9 cellular contexts compared by ENCODE assay signal in genomic region chr10:117168135-117168674, GRCh38. TPM values are rescaled to one million over a fixed set of nuclear protein-coding genes. Genes with fewer than 3 reads are reported as not detected.
DNase-seq lines count a peak whose midpoint lies in the region; ATAC-seq and TF ChIP-seq lines count a peak whose summit lies in the region.
"Had no signal": no experiment of that assay in that cellular context is flagged by ENCODE, and none has a peak within 500 bp of the region (broad histone marks: within the 10 kb centered on the region; RNA-seq: fewer than 3 reads in every experiment).

No MANE protein-coding gene starts in this region.

- H3K27ac Mint-ChIP-seq in CD4-positive, alpha-beta T cell, result no peak overlapping the region
- H3K27ac Mint-ChIP-seq in activated naive CD4-positive, alpha-beta T cell treated with anti-CD3 and anti-CD28 coated beads, Interleukin-2, amount 50 U/mL, for 24 hours, result no peak overlapping the region

- in situ Hi-C loops in SK-MEL-5 (cut with HindIII; ENCODE audit: low pct_unique_long_range_greater_than_20kb, low sequenced_read_pairs), result no loop called here

- CTCF ChIA-PET in CD4-positive, alpha-beta T cell (lab: Charles Lee), result interaction anchor here (1.1 to 1.5 kb wide), 4 partner anchors 9 to 877 kb away, joined by 3 to 7 read pairs (median 5); no protein-coding TSS in a partner anchor

- peak; percentile 38 to 73 (median 54) for DNase-seq in CD4-positive, alpha-beta T cell
- peak; percentile 26 for DNase-seq in SK-MEL-5 (ENCODE audit: low read depth, low spot score)
- peak; percentile 60 to 83 for DNase-seq in cardiac muscle cell (ENCODE audit: low read depth in 1 of 2, low spot score in 1 of 2)
- peak in 9 of 10 donors; percentile 51 to 95 (median 66) for DNase-seq in posterior cingulate gyrus
- peak; percentile 63 to 89 for DNase-seq in aorta

- ATAC-seq in CD4-positive, alpha-beta T cell (ENCODE audit: poor library complexity), result peak; percentile 89
- ATAC-seq in GM19395 (IDR thresholded peaks at IDR 0.05; ENCODE audit: unreplicated experiment) (peak; percentile 89), HG03460 (IDR thresholded peaks at IDR 0.05; ENCODE audit: unreplicated experiment) (peak; percentile 71), aorta (ENCODE audit: low FRiP score) (peak; percentile 84)

- TF ChIP-seq CTCF in CD4-positive, alpha-beta T cell (IDR thresholded peaks at IDR 0.05), result peak; percentile 80
- peak; percentile 83 for TF ChIP-seq CTCF in cardiac muscle cell (IDR thresholded peaks at IDR 0.05; ENCODE audit: low read depth, low read length)

- peaks cover 79% of the 10 kb centered on the region for H3K27me3 ChIP-seq in CD4-positive, alpha-beta T cell (ENCODE audit: control insufficient read depth, insufficient read depth, low read length)
- H3K27me3 ChIP-seq in cardiac muscle cell (peaks cover 100% of the 10 kb centered on the region), aorta (ENCODE audit: control insufficient read depth in 1 of 2, insufficient read depth in 2 of 2, low read length in 1 of 2) (no peaks in the 10 kb centered on the region)

- POLR2A ChIA-PET in CD4-positive, alpha-beta T cell (lab: Charles Lee), result no interaction called here

- peak overlapping the region; percentile 13 for H3K4me3 ChIP-seq in cardiac muscle cell
- H3K4me3 ChIP-seq in aorta (ENCODE audit: low read length in 2 of 2), result no peak overlapping the region

- H3K9me3 ChIP-seq in CD4-positive, alpha-beta T cell (ENCODE audit: control insufficient read depth, low read length), result no peaks in the 10 kb centered on the region
- no peaks in the 10 kb centered on the region for H3K9me3 ChIP-seq in cardiac muscle cell (ENCODE audit: low read depth)
- no peaks in the 10 kb centered on the region for H3K9me3 ChIP-seq in aorta (ENCODE audit: control insufficient read depth, low read length)

- peak overlapping the region; percentile 11 for H3K4me3 Mint-ChIP-seq in CD4-positive, alpha-beta T cell
- peak overlapping the region; percentile 52 for H3K4me3 Mint-ChIP-seq in activated naive CD4-positive, alpha-beta T cell treated with anti-CD3 and anti-CD28 coated beads, Interleukin-2, amount 50 U/mL, for 24 hours

- peaks cover 34% of the 10 kb centered on the region for H3K4me1 Mint-ChIP-seq in CD4-positive, alpha-beta T cell (ENCODE audit: low read depth)
- H3K4me1 Mint-ChIP-seq in activated naive CD4-positive, alpha-beta T cell treated with anti-CD3 and anti-CD28 coated beads, Interleukin-2, amount 50 U/mL, for 24 hours, result peaks cover 35% of the 10 kb centered on the region

- 1% methylated on average over 43 to 49 of the region's 49 CpGs for WGBS in aorta, 2 donors

- H3K27me3 Mint-ChIP-seq in CD4-positive, alpha-beta T cell, result peaks cover 85% of the 10 kb centered on the region
- peaks cover 61% of the 10 kb centered on the region for H3K27me3 Mint-ChIP-seq in activated naive CD4-positive, alpha-beta T cell treated with anti-CD3 and anti-CD28 coated beads, Interleukin-2, amount 50 U/mL, for 24 hours

- intact Hi-C loops in CD4-positive, alpha-beta T cell (cut with DNase I, micrococcal nuclease), result no loop called here
- intact Hi-C loops in posterior cingulate gyrus (cut with DNase I) (loop anchor here (5.0 to 10.0 kb wide), 3 partner anchors 53 to 321 kb away; partner anchors contain the start of genes ENO4 and SHTN1), aorta (cut with DNase I) (no loop called here)

- H3K36me3 ChIP-seq in cardiac muscle cell (no peaks in the 10 kb centered on the region), aorta (ENCODE audit: control insufficient read depth in 1 of 2, insufficient read depth in 2 of 2, low read length in 1 of 2) (no peaks in the 10 kb centered on the region)

- no peaks in the 10 kb centered on the region for H3K36me3 Mint-ChIP-seq in CD4-positive, alpha-beta T cell (ENCODE audit: low read depth)
- H3K36me3 Mint-ChIP-seq in activated naive CD4-positive, alpha-beta T cell treated with anti-CD3 and anti-CD28 coated beads, Interleukin-2, amount 50 U/mL, for 24 hours, result no peaks in the 10 kb centered on the region

- H3K4me1 ChIP-seq in cardiac muscle cell (ENCODE audit: low read depth) (no peaks in the 10 kb centered on the region), aorta (ENCODE audit: control insufficient read depth in 1 of 2, insufficient read depth in 2 of 2, low read length in 2 of 2) (no peaks in the 10 kb centered on the region)

- H3K9me3 Mint-ChIP-seq in CD4-positive, alpha-beta T cell, result no peaks in the 10 kb centered on the region
- H3K9me3 Mint-ChIP-seq in activated naive CD4-positive, alpha-beta T cell treated with anti-CD3 and anti-CD28 coated beads, Interleukin-2, amount 50 U/mL, for 24 hours, result no peaks in the 10 kb centered on the region

- H3K27ac ChIP-seq in CD4-positive, alpha-beta T cell (ENCODE audit: low read depth, low read length), result no peak overlapping the region
- H3K27ac ChIP-seq in cardiac muscle cell, result no peak overlapping the region
- H3K27ac ChIP-seq in aorta (ENCODE audit: low read depth in 1 of 2, low read length in 2 of 2), result no peak overlapping the region

RNA-seq across cellular contexts. Expression of gene KCNK18, which starts 29.1 kb away (rescaled TPM):
- not detected for total RNA-seq in CD4-positive, alpha-beta T cell
- not detected in 2 replicates for total RNA-seq in SK-MEL-5 (2014; rRNA removed; shearing (Covaris generic))
- not detected in 2 replicates for polyA plus RNA-seq in SK-MEL-5 (2015; cell fraction: cytosol; rRNA removed)
- not detected in 2 replicates for polyA plus RNA-seq in SK-MEL-5 (2015; cell fraction: nucleus; rRNA removed)
- total RNA-seq in cardiac muscle cell (not detected in 2 replicates), aorta (not detected)
- polyA plus RNA-seq in cardiac muscle cell (not detected in 2 replicates), aorta (not detected)
- total RNA-seq: T-helper 2 cell treated with Interferon-gamma antibody and Interleukin-4, amounts not matched to agents 100 ng/mL and 5 ng/mL, for 36 hours had no signal

RNA-seq across cellular contexts. Expression of gene VAX1, which starts 30.1 kb away (rescaled TPM):
- total RNA-seq in CD4-positive, alpha-beta T cell, result not detected
- 1.1 and 1.3 TPM in 2 replicates for total RNA-seq in SK-MEL-5 (2014; rRNA removed; shearing (Covaris generic))
- polyA plus RNA-seq in SK-MEL-5 (2015; cell fraction: cytosol; rRNA removed), result 2.0 and 2.6 TPM in 2 replicates
- polyA plus RNA-seq in SK-MEL-5 (2015; cell fraction: nucleus; rRNA removed), result 2.3 and 2.7 TPM in 2 replicates
- total RNA-seq in cardiac muscle cell (not detected in 2 replicates), aorta (not detected)
- polyA plus RNA-seq in cardiac muscle cell (not detected in 2 replicates), aorta (not detected)
- total RNA-seq: T-helper 2 cell treated with Interferon-gamma antibody and Interleukin-4, amounts not matched to agents 100 ng/mL and 5 ng/mL, for 36 hours had no signal

Comparison
In these comparisons a context has a peak if more than half of its experiments do, and no peak if none do; other contexts are left out.
1. DNase-seq: peak in every context shown above with its lines; median percentile 76 in aorta; 72 in cardiac muscle cell; 66 in posterior cingulate gyrus; 54 in CD4-positive, alpha-beta T cell; 26 in SK-MEL-5.